Comparison of ENCODE assay signal across 18 cellular contexts in genomic region chr16:6153901-6154300, GRCh38.
A peak's percentile ranks its signal among the peaks of the same experiment; 100 is the strongest.
DNase-seq lines count a peak whose midpoint lies in the region; ATAC-seq and TF ChIP-seq lines count a peak whose summit lies in the region.
"Had no signal": no experiment of that assay in that cellular context is flagged by ENCODE, and none has a peak within 500 bp of the region (broad histone marks: within the 10 kb centered on the region; RNA-seq: fewer than 3 reads in every experiment).

No MANE protein-coding gene starts in this region.

- in situ Hi-C loops in astrocyte of the spinal cord (cut with HindIII; ENCODE audit: low sequenced_read_pairs) = no loop called here

- H3K4me3 ChIP-seq in astrocyte of the spinal cord (ENCODE audit: low read depth, low read length) (no peak overlapping the region), heart left ventricle (no peak overlapping the region)
- H3K4me3 ChIP-seq: A549 had no signal

- no peaks in the 10 kb centered on the region for H3K36me3 ChIP-seq in heart left ventricle

- no peaks in the 10 kb centered on the region for H3K9me3 ChIP-seq in heart left ventricle
- H3K9me3 ChIP-seq: A549, Caco-2 had no signal

- TF ChIP-seq CTCF in astrocyte of the spinal cord (IDR thresholded peaks at IDR 0.05; ENCODE audit: low read depth, low read length) (no peak), heart left ventricle (IDR thresholded peaks at IDR 0.05) (no peak), GM10248 (IDR thresholded peaks at IDR 0.05; ENCODE audit: control extremely low read depth, extremely low read depth, low read depth, missing control alignments) (no peak)

- CTCF ChIA-PET in GM10248 (lab: Yijun Ruan, JAX) = no interaction called here

- 84 to 87% (median 85%) methylated on average over 5 of the region's 5 CpGs for WGBS in heart left ventricle, 4 donors

- H3K27me3 ChIP-seq in heart left ventricle = no peaks in the 10 kb centered on the region

- no peaks in the 10 kb centered on the region for H3K4me1 ChIP-seq in heart left ventricle
- H3K4me1 ChIP-seq: A549, Caco-2 had no signal

- DNase-seq in M059J (ENCODE audit: low read depth) = peak; percentile 78
- DNase-seq in RPMI7951 (ENCODE audit: low read depth) = peak; percentile 75
- peak; percentile 7 for DNase-seq in astrocyte of the spinal cord (ENCODE audit: low read depth, low spot score)
- no peak for DNase-seq in heart left ventricle
- no peak for DNase-seq in NOMO-1 treated with dmso at 0.1 percent for 144 hours (lab: John Stamatoyannopoulos, UW; ENCODE audit: unreplicated experiment)
- DNase-seq in GM10248 (ENCODE audit: extremely low spot score) = no peak
- DNase-seq: AML-193; Caco-2; CD4-positive, alpha-beta T cell; GDM1; GOT3; H7; HFFc6 had no signal

- POLR2A ChIA-PET in GM10248 (lab: Yijun Ruan, JAX) = no interaction called here

- TF ChIP-seq POLR2A in heart left ventricle (IDR thresholded peaks at IDR 0.05) = no peak

- intact Hi-C loops in heart left ventricle (cut with DNase I) = no loop called here

- H3K27ac ChIP-seq in heart left ventricle = no peak overlapping the region
- H3K27ac ChIP-seq: A549, C4-2B had no signal

- ATAC-seq in heart left ventricle (no peak), GM18517 (IDR thresholded peaks at IDR 0.05; ENCODE audit: unreplicated experiment) (no peak)
- ATAC-seq: A549, HCT116, HepG2 had no signal

Comparison
In these comparisons a context has a peak if more than half of its experiments do, and no peak if none do; other contexts are left out.
1. DNase-seq: peak in M059J (single experiment), RPMI7951 (single experiment) and astrocyte of the spinal cord (single experiment); none in heart left ventricle (0 of 5), NOMO-1 treated with dmso at 0.1 percent for 144 hours (single experiment) and GM10248 (single experiment).